In the genomic region with DNA sequence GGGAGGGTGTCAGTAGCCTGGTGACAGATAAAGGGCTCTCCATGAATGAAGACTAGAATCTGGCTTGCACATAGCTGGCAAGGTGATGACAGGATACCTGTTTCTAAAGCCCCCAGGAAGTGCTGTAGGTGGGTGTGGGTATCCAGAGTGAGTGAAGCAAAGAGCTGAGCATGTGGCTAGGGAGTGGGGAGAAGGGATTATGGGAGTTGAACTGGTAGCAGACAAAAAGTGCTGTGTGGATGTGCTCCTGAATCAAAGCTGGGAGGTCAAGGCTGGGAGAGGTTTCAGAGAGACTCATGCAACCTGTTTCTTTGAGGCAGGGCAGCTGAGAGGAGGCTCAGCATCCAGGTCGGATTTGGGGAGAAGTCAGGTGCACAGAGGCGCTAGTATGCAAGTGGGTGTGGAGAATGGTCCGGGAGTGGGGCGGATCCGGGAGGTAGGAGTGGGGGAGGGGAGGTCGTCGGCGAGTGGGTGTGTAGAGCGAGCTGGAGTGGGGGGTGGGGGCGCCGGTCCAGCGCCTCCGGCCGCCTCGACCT, we compare ENCODE assay signal across 9 cellular contexts. TPM values are rescaled to one million over a fixed set of nuclear protein-coding genes. Genes with fewer than 3 reads are reported as not detected.
A peak's percentile ranks its signal among the peaks of the same experiment; 100 is the strongest.
DNase-seq lines count a peak whose midpoint lies in the region; ATAC-seq, FAIRE-seq and TF ChIP-seq lines count a peak whose summit lies in the region.
"Had no signal": no experiment of that assay in that cellular context is flagged by ENCODE, and none has a peak within 500 bp of the region (broad histone marks: within the 10 kb centered on the region; RNA-seq: fewer than 3 reads in every experiment).

No MANE protein-coding gene starts in this region.

- H3K4me1 ChIP-seq in keratinocyte (ENCODE audit: control insufficient read depth, extremely low read depth, insufficient read depth, low read length) = no peaks in the 10 kb centered on the region

- no peaks in the 10 kb centered on the region for H3K79me2 ChIP-seq in keratinocyte (ENCODE audit: control insufficient read depth, insufficient read depth, low read length)

- ATAC-seq in stimulated activated naive B cell treated with anti-CD40 and anti-IgM and Interleukin-4, amounts not matched to agents 10 μg/mL and 1 μg/mL and 100 μg/mL, for 72 hours (replicated peaks) = no peak
- ATAC-seq in HG03521 (IDR thresholded peaks at IDR 0.05; ENCODE audit: unreplicated experiment) = no peak
- no peak for ATAC-seq in HG03469 (IDR thresholded peaks at IDR 0.05; ENCODE audit: unreplicated experiment)

- no peaks in the 10 kb centered on the region for H3K36me3 ChIP-seq in brain microvascular endothelial cell (replicated peaks)
- H3K36me3 ChIP-seq in keratinocyte (ENCODE audit: control insufficient read depth in 2 of 2, extremely low read depth in 1 of 2, insufficient read depth in 2 of 2, low read length in 2 of 2) = no peaks in the 10 kb centered on the region

- in situ Hi-C loops in brain microvascular endothelial cell (cut with HindIII; ENCODE audit: low pct_ligation_motif_present, low sequenced_read_pairs) = no loop called here

- no peaks in the 10 kb centered on the region for H3K9me3 Mint-ChIP-seq in stimulated activated naive B cell treated with anti-CD40 and anti-IgM and Interleukin-4, amounts not matched to agents 10 μg/mL and 1 μg/mL and 100 μg/mL, for 72 hours
- H3K9me3 Mint-ChIP-seq: activated CD4-positive, alpha-beta T cell treated with anti-CD3 and anti-CD28 coated beads, Interleukin-2, amount 10 ng/mL, durations not matched to agents 24 days and 14 days had no signal

- DNase-seq in HFF-Myc (ENCODE audit: extremely low read depth, low read depth) (no peak), brain microvascular endothelial cell (no peak), keratinocyte (ENCODE audit: low read depth, low spot score) (no peak), glomerular visceral epithelial cell (ENCODE audit: extremely low spot score) (no peak)
- no peak for DNase-seq in stimulated activated naive B cell treated with anti-CD40 and anti-IgM and Interleukin-4, amounts not matched to agents 10 μg/mL and 1 μg/mL and 100 μg/mL, for 72 hours
- no peak for DNase-seq in activated CD8-positive, alpha-beta memory T cell treated with anti-CD3 and anti-CD28 coated beads, Interleukin-2, amount 50 U/mL, for 48 hours
- DNase-seq: activated CD4-positive, alpha-beta T cell treated with anti-CD3 and anti-CD28 coated beads, Interleukin-2, amount 10 ng/mL, durations not matched to agents 24 days and 14 days had no signal

- peaks cover 4% of the 10 kb centered on the region in 2 donors for H3K36me3 Mint-ChIP-seq in stimulated activated naive B cell treated with anti-CD40 and anti-IgM and Interleukin-4, amounts not matched to agents 10 μg/mL and 1 μg/mL and 100 μg/mL, for 72 hours

- H3K27ac ChIP-seq in brain microvascular endothelial cell (no peak overlapping the region), keratinocyte (ENCODE audit: control insufficient read depth, insufficient read depth, low read length) (no peak overlapping the region)

- no peak for TF ChIP-seq CTCF in HFF-Myc (IDR thresholded peaks at IDR 0.05; ENCODE audit: low read depth, low read length, missing control alignments)
- no peak for TF ChIP-seq CTCF in brain microvascular endothelial cell (IDR thresholded peaks at IDR 0.05; ENCODE audit: low read depth, low read length, missing control alignments)
- TF ChIP-seq CTCF in keratinocyte (optimal IDR thresholded peaks at IDR 0.05 in 1 of 3, IDR thresholded peaks at IDR 0.05 in 1 of 3, conservative IDR thresholded peaks at IDR 0.05 in 1 of 3; ENCODE audit: extremely low read depth in 1 of 3, insufficient read depth in 2 of 3, low read length in 3 of 3) = no peak

- peak overlapping the region; percentile 36 for H3K4me2 ChIP-seq in keratinocyte (ENCODE audit: control insufficient read depth, extremely low read depth, insufficient read depth, low read depth, low read length)

- dilution Hi-C loops in keratinocyte (cut with MboI; ENCODE audit: extremely low pct_ligation_motif_present, low sequenced_read_pairs) = no loop called here

- peaks cover 32 to 48% of the 10 kb centered on the region in 2 donors for H3K27me3 Mint-ChIP-seq in stimulated activated naive B cell treated with anti-CD40 and anti-IgM and Interleukin-4, amounts not matched to agents 10 μg/mL and 1 μg/mL and 100 μg/mL, for 72 hours

- 0 out of 2 replicates have a peak overlapping the region, but pooled peaks have one; percentile 18 for H3K4me3 ChIP-seq in HFF-Myc (replicated peaks; ENCODE audit: low read depth, low read length)
- H3K4me3 ChIP-seq in brain microvascular endothelial cell (ENCODE audit: low read depth, low read length) = peak overlapping the region; percentile 35
- H3K4me3 ChIP-seq in keratinocyte (ENCODE audit: control insufficient read depth in 2 of 3, extremely low read depth in 1 of 3, insufficient read depth in 2 of 3, low read depth in 1 of 3, low read length in 3 of 3) = no peak overlapping the region

- H3K9ac ChIP-seq in keratinocyte (ENCODE audit: control insufficient read depth, extremely low read depth, insufficient read depth, low read length) = no peak overlapping the region

- H3K9me3 ChIP-seq in keratinocyte (ENCODE audit: control insufficient read depth, low read depth, low read length) = no peaks in the 10 kb centered on the region

- no peaks in the 10 kb centered on the region for H4K20me1 ChIP-seq in keratinocyte (ENCODE audit: control insufficient read depth, extremely low read depth, insufficient read depth, low read length)

- H3K27ac Mint-ChIP-seq in stimulated activated naive B cell treated with anti-CD40 and anti-IgM and Interleukin-4, amounts not matched to agents 10 μg/mL and 1 μg/mL and 100 μg/mL, for 72 hours = no peak overlapping the region
- H3K27ac Mint-ChIP-seq: activated CD4-positive, alpha-beta T cell treated with anti-CD3 and anti-CD28 coated beads, Interleukin-2, amount 10 ng/mL, durations not matched to agents 24 days and 14 days had no signal

- no peaks in the 10 kb centered on the region for H3K9me1 ChIP-seq in keratinocyte (ENCODE audit: control insufficient read depth, extremely low read depth, insufficient read depth, low read length)

- no peak overlapping the region for H2AFZ ChIP-seq in keratinocyte (ENCODE audit: control insufficient read depth, low read length)

- H3K27me3 ChIP-seq in brain microvascular endothelial cell (replicated peaks) (peaks cover 23% of the 10 kb centered on the region), keratinocyte (ENCODE audit: control insufficient read depth, extremely low read depth, insufficient read depth, low read length) (peaks cover 61% of the 10 kb centered on the region)

- no peak for FAIRE-seq in keratinocyte (lab: Jason Lieb, UNC)

- H3K4me3 Mint-ChIP-seq in stimulated activated naive B cell treated with anti-CD40 and anti-IgM and Interleukin-4, amounts not matched to agents 10 μg/mL and 1 μg/mL and 100 μg/mL, for 72 hours = peak overlapping the region; percentile 32 to 41
- H3K4me3 Mint-ChIP-seq: activated CD4-positive, alpha-beta T cell treated with anti-CD3 and anti-CD28 coated beads, Interleukin-2, amount 10 ng/mL, durations not matched to agents 24 days and 14 days had no signal

- H3K4me1 Mint-ChIP-seq in stimulated activated naive B cell treated with anti-CD40 and anti-IgM and Interleukin-4, amounts not matched to agents 10 μg/mL and 1 μg/mL and 100 μg/mL, for 72 hours = peaks cover 5 to 8% of the 10 kb centered on the region in 2 donors
- H3K4me1 Mint-ChIP-seq: activated CD4-positive, alpha-beta T cell treated with anti-CD3 and anti-CD28 coated beads, Interleukin-2, amount 10 ng/mL, durations not matched to agents 24 days and 14 days had no signal

RNA-seq across cellular contexts. Expression of gene ASTN1, which starts 0.6 kb away (rescaled TPM):
- polyA plus RNA-seq in keratinocyte = 0.08 TPM in 3 replicates
- not detected for polyA plus RNA-seq in keratinocyte (2011; ENCODE audit: low read depth)
- 0.10 and 0.28 TPM in 2 replicates for polyA plus RNA-seq in keratinocyte (2011; cell fraction: cytosol; rRNA removed)
- 0.18 and 0.23 TPM in 2 replicates for polyA plus RNA-seq in keratinocyte (2011; cell fraction: nucleus; rRNA removed)
- 0.05 and 0.13 TPM in 2 replicates for polyA plus RNA-seq in keratinocyte (2012; ENCODE audit: low replicate concordance)
- polyA minus RNA-seq in keratinocyte = 0.06 to 0.40 TPM (median 0.10 TPM) in 3 replicates
- polyA minus RNA-seq in keratinocyte (2011; cell fraction: cytosol; rRNA and poly(A)+ RNA removed) = not detected
- 0.11 and 0.23 TPM in 2 replicates for polyA minus RNA-seq in keratinocyte (2011; cell fraction: nucleus; rRNA and poly(A)+ RNA removed)

RNA-seq across cellular contexts. Expression of gene BRINP2, which starts 6.8 kb away (rescaled TPM):
- 0.05 TPM in 1 of 3 replicates, not detected in the others for polyA plus RNA-seq in keratinocyte
- not detected for polyA plus RNA-seq in keratinocyte (2011; ENCODE audit: low read depth)
- 0.06 TPM in 1 of 2 replicates, not detected in the other for polyA plus RNA-seq in keratinocyte (2011; cell fraction: cytosol; rRNA removed)
- polyA plus RNA-seq in keratinocyte (2011; cell fraction: nucleus; rRNA removed) = 0.08 and 0.11 TPM in 2 replicates
- polyA plus RNA-seq in keratinocyte (2012; ENCODE audit: low replicate concordance) = 0.02 and 0.06 TPM in 2 replicates
- not detected in 3 replicates for polyA minus RNA-seq in keratinocyte
- not detected for polyA minus RNA-seq in keratinocyte (2011; cell fraction: cytosol; rRNA and poly(A)+ RNA removed)
- polyA minus RNA-seq in keratinocyte (2011; cell fraction: nucleus; rRNA and poly(A)+ RNA removed) = not detected in 2 replicates

Comparison
In these comparisons a context has a peak if more than half of its experiments do, and no peak if none do; other contexts are left out.
1. H3K4me3 ChIP-seq: peak in HFF-Myc (single experiment) and brain microvascular endothelial cell (single experiment); none in keratinocyte (0 of 3).